20 cellular contexts compared by ENCODE assay signal in genomic region chr14:90721619-90722305, GRCh38.
DNase-seq lines count a peak whose midpoint lies in the region; ATAC-seq, FAIRE-seq and TF ChIP-seq lines count a peak whose summit lies in the region.
"Had no signal": no experiment of that assay in that cellular context is flagged by ENCODE, and none has a peak within 500 bp of the region (broad histone marks: within the 10 kb centered on the region; RNA-seq: fewer than 3 reads in every experiment).

No MANE protein-coding gene starts in this region.

- H3K27ac Mint-ChIP-seq in effector memory CD8-positive, alpha-beta T cell = no peak overlapping the region
- H3K27ac Mint-ChIP-seq: naive thymus-derived CD4-positive, alpha-beta T cell; progenitor cell of endocrine pancreas had no signal

- peak; percentile 21 for DNase-seq in stimulated activated CD4-positive, alpha-beta T cell treated with anti-CD3 and anti-CD28 coated beads, Interleukin-15, amount 100 ng/mL, for 24 hours
- DNase-seq in stimulated activated CD4-positive, alpha-beta T cell treated with anti-CD3 and anti-CD28 coated beads, Interleukin-2, amount 100 ng/mL, for 48 hours = no peak
- DNase-seq in RWPE1 (ENCODE audit: low spot score) (peak; percentile 25), foreskin keratinocyte (peak in 1 of 2 donors; percentile 36), urothelium cell line (ENCODE audit: low spot score) (peak; percentile 30), NCI-H1092 (lab: John Stamatoyannopoulos, UW) (no peak)
- no peak for DNase-seq in effector memory CD8-positive, alpha-beta T cell
- DNase-seq: activated CD4-positive, alpha-beta T cell treated with anti-CD3 and anti-CD28 coated beads, Interleukin-2, amount 50 U/mL, for 4 hours; body of pancreas; dorsolateral prefrontal cortex; GF-D8; hippocampal formation; left ventricle myocardium inferior; naive thymus-derived CD4-positive, alpha-beta T cell; NCI-H187; NCI-H69; Right ventricle myocardium superior; stimulated activated CD8-positive, alpha-beta memory T cell treated with anti-CD3 and anti-CD28 coated beads, Interleukin-4, amount 100 ng/mL, for 48 hours had no signal

- H3K27me3 Mint-ChIP-seq in effector memory CD8-positive, alpha-beta T cell = peaks cover 1 to 8% of the 10 kb centered on the region in 2 donors

- FAIRE-seq in urothelium cell line (lab: Jason Lieb, UNC) = no peak

- POLR2A ChIA-PET in RWPE1 (lab: Yijun Ruan, JAX; ENCODE audit: low non-redundant PET) = no interaction called here

- H3K4me1 Mint-ChIP-seq in effector memory CD8-positive, alpha-beta T cell (ENCODE audit: low read depth in 2 of 2) = no peaks in the 10 kb centered on the region

- H3K4me1 ChIP-seq in foreskin keratinocyte = no peaks in the 10 kb centered on the region
- H3K4me1 ChIP-seq: body of pancreas had no signal

- H3K27me3 ChIP-seq in foreskin keratinocyte = no peaks in the 10 kb centered on the region
- H3K27me3 ChIP-seq: body of pancreas, dorsolateral prefrontal cortex had no signal

- CTCF ChIA-PET in RWPE1 (lab: Yijun Ruan, JAX) = interaction anchor here (0.6 kb wide), 1 partner anchor 230 kb away, joined by 3 read pairs; no protein-coding TSS in a partner anchor

- H3K9me3 Mint-ChIP-seq in effector memory CD8-positive, alpha-beta T cell = no peaks in the 10 kb centered on the region
- H3K9me3 Mint-ChIP-seq: naive thymus-derived CD4-positive, alpha-beta T cell had no signal

- peak; percentile 69 for ATAC-seq in foreskin keratinocyte
- no peak for ATAC-seq in effector memory CD8-positive, alpha-beta T cell (replicated peaks)
- no peak for ATAC-seq in HG03460 (IDR thresholded peaks at IDR 0.05; ENCODE audit: unreplicated experiment)
- ATAC-seq: body of pancreas had no signal

- H3K4me3 Mint-ChIP-seq in effector memory CD8-positive, alpha-beta T cell = no peak overlapping the region
- H3K4me3 Mint-ChIP-seq: naive thymus-derived CD4-positive, alpha-beta T cell had no signal

- H3K27ac ChIP-seq in RWPE1 (no peak overlapping the region), foreskin keratinocyte (no peak overlapping the region)
- H3K27ac ChIP-seq: body of pancreas, left ventricle myocardium inferior had no signal

- no peaks in the 10 kb centered on the region for H3K36me3 Mint-ChIP-seq in effector memory CD8-positive, alpha-beta T cell (ENCODE audit: insufficient read depth)

- no peak for TF ChIP-seq CTCF in RWPE1 (conservative IDR thresholded peaks at IDR 0.05; ENCODE audit: low read depth)
- TF ChIP-seq CTCF in foreskin keratinocyte (conservative IDR thresholded peaks at IDR 0.05) = no peak

Comparison
In these comparisons a context has a peak if more than half of its experiments do, and no peak if none do; other contexts are left out.
1. DNase-seq: peak in stimulated activated CD4-positive, alpha-beta T cell treated with anti-CD3 and anti-CD28 coated beads, Interleukin-15, amount 100 ng/mL, for 24 hours (single experiment), RWPE1 (single experiment) and urothelium cell line (single experiment); none in stimulated activated CD4-positive, alpha-beta T cell treated with anti-CD3 and anti-CD28 coated beads, Interleukin-2, amount 100 ng/mL, for 48 hours (0 of 2), effector memory CD8-positive, alpha-beta T cell (0 of 3) and NCI-H1092 (single experiment).